Comparison of ENCODE assay signal across 1 cellular context in genomic region chr4:1463088-1463926, GRCh38.
TF ChIP-seq lines count a peak whose summit lies in the region.

No MANE protein-coding gene starts in this region.

TF ChIP-seq in H1, 55 proteins besides CTCF, POLR2A, EP300 and RAD21:
- no peak for TF ChIP-seq TEAD4 (IDR thresholded peaks at IDR 0.05; ENCODE audit: low read depth, low read length)
- no peak for TF ChIP-seq USF2 (IDR thresholded peaks at IDR 0.05; ENCODE audit: low read length)
- TF ChIP-seq KDM4A (IDR thresholded peaks at IDR 0.05; ENCODE audit: low read depth, low read length, severe bottlenecking), result no peak
- TF ChIP-seq ZNF274 (IDR thresholded peaks at IDR 0.05; ENCODE audit: borderline replicate concordance, extremely low read depth, low read length), result no peak
- TF ChIP-seq ASH2L (IDR thresholded peaks at IDR 0.05; ENCODE audit: low read length), result no peak
- TF ChIP-seq EGR1 (IDR thresholded peaks at IDR 0.05; ENCODE audit: borderline replicate concordance, low read depth, low read length), result no peak
- TF ChIP-seq MAFK (IDR thresholded peaks at IDR 0.05; ENCODE audit: low read depth, low read length), result no peak
- no peak for TF ChIP-seq SP2 (IDR thresholded peaks at IDR 0.05; ENCODE audit: low read length)
TF ChIP-seq in H1: peak in this region for 0.
